Comparison of ENCODE assay signal across 9 cellular contexts in genomic region chr1:154423303-154423987, GRCh38. TPM values are rescaled to one million over a fixed set of nuclear protein-coding genes. Genes with fewer than 3 reads are reported as not detected.
DNase-seq lines count a peak whose midpoint lies in the region.
"Had no signal": no experiment of that assay in that cellular context is flagged by ENCODE, and none has a peak within 500 bp of the region (broad histone marks: within the 10 kb centered on the region; RNA-seq: fewer than 3 reads in every experiment).

No MANE protein-coding gene starts in this region.

- peaks cover 19% of the 10 kb centered on the region for H3F3A ChIP-seq in GM23248 (ENCODE audit: insufficient read depth)

- WGBS in GM23248 (ENCODE audit: low coverage in 1 of 2, low lambda C conversion rate in 2 of 2, missing lambda C conversion rate in 2 of 2), 2 experiments, result 2 to 4% methylated on average over 5 of the region's 5 CpGs

- H3K4me1 ChIP-seq in GM23248 (ENCODE audit: insufficient read depth), result peaks cover 42% of the 10 kb centered on the region

- H3K4me2 ChIP-seq in GM23248 (ENCODE audit: unreplicated experiment), result peak overlapping the region; percentile 58

- no peaks in the 10 kb centered on the region for H3K36me3 ChIP-seq in GM23248 (ENCODE audit: low read depth)

- peak overlapping the region; percentile 19; the same call in 1 of the 2 replicates for H3K9ac ChIP-seq in GM23248

- in situ Hi-C loops in GM23248 (cut with MboI), result no loop called here

- DNase-seq in GM23248 (peak; percentile 80), T1000 (lab: John Stamatoyannopoulos, UW) (peak; percentile 10), foreskin melanocyte (peak; percentile 90), NCI-H146 treated with DMSO at 0.1 percent for 48 hours (lab: John Stamatoyannopoulos, UW; ENCODE audit: unreplicated experiment) (no peak), NCI-H128 (lab: John Stamatoyannopoulos, UW; ENCODE audit: unreplicated experiment) (no peak), NCI-H526 (lab: John Stamatoyannopoulos, UW) (no peak)
- DNase-seq in NK-92 treated with Interleukin-12 subunit alpha and Interleukin-12 subunit beta, amount 100 ng/mL, for 24 hours (lab: John Stamatoyannopoulos, UW), result no peak
- DNase-seq: NCI-H1436 had no signal

- peak overlapping the region; percentile 32 for H3K27ac ChIP-seq in GM23248
- H3K27ac ChIP-seq in skin epidermis, result peak overlapping the region in 20 of 21 experiments; percentile 2 to 91 (median 73)

- H4K20me1 ChIP-seq in GM23248 (ENCODE audit: insufficient read depth), result no peaks in the 10 kb centered on the region

- H3K79me2 ChIP-seq in GM23248 (ENCODE audit: insufficient read depth), result 0 out of 2 replicates have a peak, but pooled peaks cover 4% of the 10 kb centered on the region

- H3K4me3 ChIP-seq in GM23248, result peak overlapping the region; percentile 26; the same call in 1 of the 2 replicates
- H3K4me3 ChIP-seq in skin epidermis, result no peak overlapping the region

- H2AFZ ChIP-seq in GM23248, result 0 out of 2 replicates have a peak overlapping the region, but pooled peaks have one; percentile 11

- no peaks in the 10 kb centered on the region for H3K9me3 ChIP-seq in GM23248 (ENCODE audit: low read depth)

- no peaks in the 10 kb centered on the region for H3K27me3 ChIP-seq in GM23248 (replicated peaks; ENCODE audit: insufficient read depth)

- H3K9me2 ChIP-seq in GM23248 (ENCODE audit: insufficient read depth), result no peaks in the 10 kb centered on the region

RNA-seq across cellular contexts. Expression of gene IL6R, which starts 18.3 kb away (rescaled TPM):
- 3.9 and 8.8 TPM in 2 replicates for total RNA-seq in GM23248 (2014; rRNA removed; shearing (Covaris generic))
- 1.3 and 2.1 TPM in 2 replicates for polyA plus RNA-seq in GM23248 (2016; fragmentation: Nextera tagmentation; extraction: Ambion mirVana)

Comparison
In these comparisons a context has a peak if more than half of its experiments do, and no peak if none do; other contexts are left out.
1. DNase-seq: peak in GM23248 (single experiment), T1000 (single experiment) and foreskin melanocyte (single experiment); none in NK-92 treated with Interleukin-12 subunit alpha and Interleukin-12 subunit beta, amount 100 ng/mL, for 24 hours (single experiment), NCI-H146 treated with DMSO at 0.1 percent for 48 hours (single experiment), NCI-H128 (single experiment) and NCI-H526 (0 of 2).